In genomic region chr10:95341716-95342130, GRCh38 we compare ENCODE assay signal across 20 cellular contexts. TPM values are rescaled to one million over a fixed set of nuclear protein-coding genes. Genes with fewer than 3 reads are reported as not detected.
DNase-seq lines count a peak whose midpoint lies in the region; ATAC-seq and TF ChIP-seq lines count a peak whose summit lies in the region.
"Had no signal": no experiment of that assay in that cellular context is flagged by ENCODE, and none has a peak within 500 bp of the region (broad histone marks: within the 10 kb centered on the region; RNA-seq: fewer than 3 reads in every experiment).

No MANE protein-coding gene starts in this region.

- H3K4me3 ChIP-seq in ACC112 (ENCODE audit: low read depth, low read length) (no peak overlapping the region), HFF-Myc (replicated peaks; ENCODE audit: low read depth, low read length) (no peak overlapping the region), cardiac fibroblast (replicated peaks in 1 of 2; ENCODE audit: low read depth in 2 of 2, low read length in 2 of 2) (no peak overlapping the region), MM.1S (ENCODE audit: low read length) (no peak overlapping the region)
- H3K4me3 ChIP-seq: coronary artery had no signal

- TF ChIP-seq CTCF in HFF-Myc (IDR thresholded peaks at IDR 0.05; ENCODE audit: low read depth, low read length, missing control alignments), result no peak
- no peak for TF ChIP-seq CTCF in cardiac fibroblast (IDR thresholded peaks at IDR 0.05; ENCODE audit: low read depth, low read length)
- no peak for TF ChIP-seq CTCF in MM.1S (IDR thresholded peaks at IDR 0.05; ENCODE audit: low read length)

- ATAC-seq in HG03469 (IDR thresholded peaks at IDR 0.05; ENCODE audit: unreplicated experiment), result no peak
- no peak for ATAC-seq in left colon
- ATAC-seq: esophagus mucosa had no signal

- H3K79me2 ChIP-seq in ACC112 (ENCODE audit: control insufficient read depth, insufficient read depth, low read length, unreplicated experiment) (no peaks in the 10 kb centered on the region), MM.1S (ENCODE audit: low read length) (no peaks in the 10 kb centered on the region)

- peaks cover under 1% of the 10 kb centered on the region for H3K27me3 Mint-ChIP-seq in activated CD4-positive, alpha-beta memory T cell treated with anti-CD3 and anti-CD28 coated beads, Interleukin-2, amount 10 ng/mL, durations not matched to agents 7 days and 5 days
- H3K27me3 Mint-ChIP-seq: progenitor cell of endocrine pancreas had no signal

- no peaks in the 10 kb centered on the region for H3K9me2 ChIP-seq in MM.1S (replicated peaks; ENCODE audit: insufficient read depth, low read length)

- H3K36me3 ChIP-seq in ACC112 (ENCODE audit: insufficient read depth, low read length) (no peaks in the 10 kb centered on the region), MM.1S (replicated peaks; ENCODE audit: insufficient read depth, low read length) (no peaks in the 10 kb centered on the region)

- H3K36me3 Mint-ChIP-seq in activated CD4-positive, alpha-beta memory T cell treated with anti-CD3 and anti-CD28 coated beads, Interleukin-2, amount 10 ng/mL, durations not matched to agents 7 days and 5 days (ENCODE audit: low read depth), result no peaks in the 10 kb centered on the region

- H2AFZ ChIP-seq in ACC112 (ENCODE audit: low read length, unreplicated experiment) (peak overlapping the region; percentile 61), MM.1S (ENCODE audit: low read length) (no peak overlapping the region)

- no peaks in the 10 kb centered on the region for H3K4me1 Mint-ChIP-seq in activated CD4-positive, alpha-beta memory T cell treated with anti-CD3 and anti-CD28 coated beads, Interleukin-2, amount 10 ng/mL, durations not matched to agents 7 days and 5 days

- peaks cover 8% of the 10 kb centered on the region for H3K4me1 ChIP-seq in ACC112 (ENCODE audit: control insufficient read depth, insufficient read depth, low read length, unreplicated experiment)
- no peaks in the 10 kb centered on the region for H3K4me1 ChIP-seq in MM.1S (ENCODE audit: low read length)

- DNase-seq in HFF-Myc (ENCODE audit: extremely low read depth, low read depth) (peak; percentile 95), cardiac fibroblast (ENCODE audit: low read depth in 2 of 2) (peak; percentile 50 to 85), left kidney (ENCODE audit: low read depth, low spot score) (peak; percentile 61), MM.1S (no peak), left colon (no peak)
- DNase-seq in activated CD4-positive, alpha-beta memory T cell treated with anti-CD3 and anti-CD28 coated beads, Interleukin-2, amount 10 ng/mL, durations not matched to agents 7 days and 5 days, result no peak
- DNase-seq: ACHN; activated CD4-positive, alpha-beta T cell treated with anti-CD3 and anti-CD28 coated beads for 1 hour; activated gamma-delta T cell treated with Interleukin-2 at 50 U/mL for 16 hours; aorta; H9; NCI-H1694 treated with DMSO at 0.1 percent for 48 hours; NCI-H446 treated with DMSO at 0.1 percent for 48 hours; SHP77 had no signal

- no peaks in the 10 kb centered on the region for H4K20me1 ChIP-seq in MM.1S (ENCODE audit: insufficient read depth, low read length)

- intact Hi-C loops in left colon (cut with DNase I, micrococcal nuclease), result no loop called here

- no peaks in the 10 kb centered on the region for H3K9me3 Mint-ChIP-seq in activated CD4-positive, alpha-beta memory T cell treated with anti-CD3 and anti-CD28 coated beads, Interleukin-2, amount 10 ng/mL, durations not matched to agents 7 days and 5 days
- H3K9me3 Mint-ChIP-seq: H9; T-helper 2 cell treated with Interferon-gamma antibody and Interleukin-4, amounts not matched to agents 5 μg/mL and 100 μg/mL, for 36 hours had no signal

- H3K27ac ChIP-seq in ACC112 (ENCODE audit: low read depth, low read length) (no peak overlapping the region), MM.1S (ENCODE audit: low read length) (no peak overlapping the region)

- no peaks in the 10 kb centered on the region for H3F3A ChIP-seq in MM.1S (ENCODE audit: insufficient read depth, low read length)

- no peak overlapping the region for H3K27ac Mint-ChIP-seq in activated CD4-positive, alpha-beta memory T cell treated with anti-CD3 and anti-CD28 coated beads, Interleukin-2, amount 10 ng/mL, durations not matched to agents 7 days and 5 days
- H3K27ac Mint-ChIP-seq: T-helper 2 cell treated with Interferon-gamma antibody and Interleukin-4, amounts not matched to agents 5 μg/mL and 100 μg/mL, for 36 hours had no signal

- CTCF ChIA-PET in activated CD4-positive, alpha-beta memory T cell treated with anti-CD3 and anti-CD28 coated beads, Interleukin-2, amount 10 ng/mL, durations not matched to agents 7 days and 5 days (lab: Charles Lee), result no interaction called here

- H3K27me3 ChIP-seq in ACC112 (ENCODE audit: insufficient read depth, low read length) (no peaks in the 10 kb centered on the region), MM.1S (replicated peaks; ENCODE audit: insufficient read depth, low read length) (no peaks in the 10 kb centered on the region)

- H3K9me3 ChIP-seq in MM.1S (replicated peaks; ENCODE audit: insufficient read depth, low read length), result no peaks in the 10 kb centered on the region

- H3K4me2 ChIP-seq in MM.1S (ENCODE audit: low read depth, low read length), result no peak overlapping the region

- H3K4me3 Mint-ChIP-seq in activated CD4-positive, alpha-beta memory T cell treated with anti-CD3 and anti-CD28 coated beads, Interleukin-2, amount 10 ng/mL, durations not matched to agents 7 days and 5 days, result no peak overlapping the region
- H3K4me3 Mint-ChIP-seq: H9; T-helper 2 cell treated with Interferon-gamma antibody and Interleukin-4, amounts not matched to agents 5 μg/mL and 100 μg/mL, for 36 hours had no signal

- no peak overlapping the region for H3K9ac ChIP-seq in MM.1S (ENCODE audit: low read length)

- POLR2A ChIA-PET in activated CD4-positive, alpha-beta memory T cell treated with anti-CD3 and anti-CD28 coated beads, Interleukin-2, amount 10 ng/mL, durations not matched to agents 7 days and 5 days (lab: Charles Lee), result no interaction called here

RNA-seq across cellular contexts. Expression of gene PDLIM1, which starts 50.9 kb away (rescaled TPM):
- 10 to 100 TPM; 22.8 TPM for total RNA-seq in activated CD4-positive, alpha-beta memory T cell treated with anti-CD3 and anti-CD28 coated beads, Interleukin-2, amount 10 ng/mL, durations not matched to agents 7 days and 5 days
- 100 to 1,000 TPM; 342 to 417 TPM for total RNA-seq in left colon

Comparison
In these comparisons a context has a peak if more than half of its experiments do, and no peak if none do; other contexts are left out.
1. DNase-seq: peak in HFF-Myc (single experiment), cardiac fibroblast (2 of 2) and left kidney (single experiment); none in MM.1S (single experiment), activated CD4-positive, alpha-beta memory T cell treated with anti-CD3 and anti-CD28 coated beads, Interleukin-2, amount 10 ng/mL, durations not matched to agents 7 days and 5 days (single experiment) and left colon (0 of 2).
2. RNA of gene PDLIM1, which starts 50.9 kb away (total RNA-seq): 342 to 417 TPM in left colon; 22.8 TPM in activated CD4-positive, alpha-beta memory T cell treated with anti-CD3 and anti-CD28 coated beads, Interleukin-2, amount 10 ng/mL, durations not matched to agents 7 days and 5 days; every median in the first group is over 10 times any median in the second.